1 cellular context compared by ENCODE assay signal in genomic region chr17:77297693-77298666, GRCh38.
TF ChIP-seq lines count a peak whose summit lies in the region.

No MANE protein-coding gene starts in this region.

TF ChIP-seq in A549, 52 proteins besides CTCF, POLR2A, EP300 and RAD21:
- TF ChIP-seq PBX3 (IDR thresholded peaks at IDR 0.05) = no peak
- TF ChIP-seq POLR2AphosphoS2 (conservative IDR thresholded peaks at IDR 0.05; ENCODE audit: low read length) = peak; percentile 11; the same call in 1 of the 2 replicates
- 0 out of 2 replicates have a peak, but pooled peaks have one; percentile 23 for TF ChIP-seq FOSB (CRISPR knock-in tag; IDR thresholded peaks at IDR 0.05)
